17 cellular contexts compared by ENCODE assay signal in the genomic region with DNA sequence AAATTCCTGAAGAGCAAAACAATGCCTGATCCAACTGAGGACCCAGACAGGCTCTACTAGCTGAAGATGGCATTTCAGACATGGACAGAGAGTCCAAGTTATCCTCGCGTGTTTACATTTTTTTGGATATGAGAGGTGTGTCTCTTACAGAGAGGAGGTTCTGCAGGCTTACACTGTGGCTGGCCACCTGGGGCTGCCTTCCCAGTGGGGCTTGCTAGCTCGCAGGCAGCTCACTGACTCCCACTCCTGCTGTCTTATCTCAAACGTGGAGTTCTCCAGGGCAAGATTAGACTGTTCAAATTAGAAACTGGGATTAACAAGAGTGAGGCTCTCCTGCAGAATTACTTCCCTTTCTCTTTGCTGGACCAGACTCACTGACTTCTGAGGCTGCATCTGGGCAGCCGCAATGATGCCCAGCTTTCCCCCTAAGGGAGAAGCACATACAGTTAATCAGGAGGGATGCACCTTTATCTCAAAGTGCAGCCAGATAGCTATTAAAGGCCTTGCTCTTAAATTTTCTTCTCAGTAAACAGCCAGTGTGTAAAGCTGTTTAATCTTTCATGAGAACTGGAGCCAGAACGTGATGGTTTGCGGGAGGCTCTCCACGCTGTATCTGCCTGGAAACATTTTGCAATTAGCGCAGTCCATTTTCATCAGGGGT.
DNase-seq lines count a peak whose midpoint lies in the region; TF ChIP-seq lines count a peak whose summit lies in the region.
"Had no signal": no experiment of that assay in that cellular context is flagged by ENCODE, and none has a peak within 500 bp of the region (broad histone marks: within the 10 kb centered on the region; RNA-seq: fewer than 3 reads in every experiment).

No MANE protein-coding gene starts in this region.

- no peaks in the 10 kb centered on the region for H4K20me1 ChIP-seq in neural progenitor cell (ENCODE audit: low read depth)

- H3K9ac ChIP-seq in neural progenitor cell: no peak overlapping the region

- no peak for TF ChIP-seq CTCF in BE2C (IDR thresholded peaks at IDR 0.05; ENCODE audit: low read depth, low read length)
- no peak for TF ChIP-seq CTCF in brain (conservative IDR thresholded peaks at IDR 0.05)
- no peak for TF ChIP-seq CTCF in neural progenitor cell (IDR thresholded peaks at IDR 0.05)
- TF ChIP-seq CTCF in thyroid gland (IDR thresholded peaks at IDR 0.05): no peak

- H2AFZ ChIP-seq in neural progenitor cell (replicated peaks): peak overlapping the region; percentile 9

- no peak overlapping the region for H3K4me2 ChIP-seq in neural progenitor cell
- H3K4me2 ChIP-seq: A549 had no signal

- DNase-seq in BE2C (peak; percentile 41), ELF-1 (ENCODE audit: low read depth, low spot score) (peak; percentile 23), neural progenitor cell (ENCODE audit: low spot score) (peak; percentile 44), GM19240 (ENCODE audit: insufficient read length, low spot score) (no peak), thyroid gland (no peak), NCI-H1417 treated with DMSO at 0.1 percent for 48 hours (lab: John Stamatoyannopoulos, UW) (no peak)
- DNase-seq: COR-L47, DMS153, DMS79 treated with DMSO at 0.1 percent for 48 hours, EL, GDM1, GOT3 had no signal

- H3K36me3 Mint-ChIP-seq in brain (no peaks in the 10 kb centered on the region), neural progenitor cell (no peaks in the 10 kb centered on the region)
- H3K36me3 Mint-ChIP-seq: CD14-positive monocyte; CD8-positive, alpha-beta T cell had no signal

- H3K4me3 Mint-ChIP-seq in brain (no peak overlapping the region), neural progenitor cell (no peak overlapping the region)
- H3K4me3 Mint-ChIP-seq: CD14-positive monocyte; CD8-positive, alpha-beta T cell had no signal

- H3K27me3 Mint-ChIP-seq in brain (no peaks in the 10 kb centered on the region), neural progenitor cell (ENCODE audit: insufficient read depth, low read depth) (peaks cover 11% of the 10 kb centered on the region)

- peak overlapping the region; percentile 24 for H3K4me3 ChIP-seq in BE2C (ENCODE audit: low read depth, low read length)
- H3K4me3 ChIP-seq in neural progenitor cell: no peak overlapping the region
- H3K4me3 ChIP-seq in thyroid gland (replicated peaks in 1 of 3): no peak overlapping the region
- H3K4me3 ChIP-seq: A549, HAP-1 had no signal

- intact Hi-C loops in thyroid gland (cut with DNase I): no loop called here

- H3K27ac Mint-ChIP-seq in brain (peak overlapping the region in 3 of 5 experiments; percentile 7 to 76 (median 50)), neural progenitor cell (peak overlapping the region; percentile 40)
- H3K27ac Mint-ChIP-seq: CD14-positive monocyte; CD8-positive, alpha-beta T cell had no signal

- peaks cover 0 to 8% (median 0%) of the 10 kb centered on the region in 5 experiments for H3K9me3 Mint-ChIP-seq in brain
- no peaks in the 10 kb centered on the region for H3K9me3 Mint-ChIP-seq in neural progenitor cell
- H3K9me3 Mint-ChIP-seq: CD8-positive, alpha-beta T cell had no signal

- H3K4me1 ChIP-seq in BE2C: peaks cover 17% of the 10 kb centered on the region; the same call in 1 of the 2 replicates
- peaks cover 8% of the 10 kb centered on the region for H3K4me1 ChIP-seq in neural progenitor cell
- H3K4me1 ChIP-seq in thyroid gland: no peaks in the 10 kb centered on the region
- H3K4me1 ChIP-seq: A549, HAP-1 had no signal

- no peaks in the 10 kb centered on the region for H3K27me3 ChIP-seq in BE2C
- H3K27me3 ChIP-seq in neural progenitor cell: no peaks in the 10 kb centered on the region
- H3K27me3 ChIP-seq in thyroid gland: no peaks in the 10 kb centered on the region

- WGBS in thyroid gland, 2 donors: 69 to 76% methylated on average over 9 of the region's 9 CpGs

- H3K4me1 Mint-ChIP-seq in brain (peaks cover 41% of the 10 kb centered on the region), neural progenitor cell (peaks cover 26% of the 10 kb centered on the region)

- H3K27ac ChIP-seq in neural progenitor cell (no peak overlapping the region), thyroid gland (no peak overlapping the region)
- H3K27ac ChIP-seq: A549 had no signal

- H3K79me2 ChIP-seq in neural progenitor cell (ENCODE audit: low read depth): no peaks in the 10 kb centered on the region

- no peak for TF ChIP-seq POLR2A in thyroid gland (IDR thresholded peaks at IDR 0.05)

- no peaks in the 10 kb centered on the region for H3K9me3 ChIP-seq in BE2C
- no peaks in the 10 kb centered on the region for H3K9me3 ChIP-seq in neural progenitor cell (ENCODE audit: low read depth)
- H3K9me3 ChIP-seq in thyroid gland: no peaks in the 10 kb centered on the region
- H3K9me3 ChIP-seq: A549, HAP-1 had no signal

- H3K36me3 ChIP-seq in BE2C (no peaks in the 10 kb centered on the region), neural progenitor cell (no peaks in the 10 kb centered on the region), thyroid gland (no peaks in the 10 kb centered on the region)
- H3K36me3 ChIP-seq: HAP-1 had no signal

- peaks cover 4% of the 10 kb centered on the region for H3F3A ChIP-seq in neural progenitor cell (ENCODE audit: low read depth)

Comparison
In these comparisons a context has a peak if more than half of its experiments do, and no peak if none do; other contexts are left out.
1. DNase-seq: peak in BE2C (single experiment), ELF-1 (single experiment) and neural progenitor cell (single experiment); none in GM19240 (single experiment), thyroid gland (0 of 2) and NCI-H1417 treated with DMSO at 0.1 percent for 48 hours (single experiment).